In the genomic region with DNA sequence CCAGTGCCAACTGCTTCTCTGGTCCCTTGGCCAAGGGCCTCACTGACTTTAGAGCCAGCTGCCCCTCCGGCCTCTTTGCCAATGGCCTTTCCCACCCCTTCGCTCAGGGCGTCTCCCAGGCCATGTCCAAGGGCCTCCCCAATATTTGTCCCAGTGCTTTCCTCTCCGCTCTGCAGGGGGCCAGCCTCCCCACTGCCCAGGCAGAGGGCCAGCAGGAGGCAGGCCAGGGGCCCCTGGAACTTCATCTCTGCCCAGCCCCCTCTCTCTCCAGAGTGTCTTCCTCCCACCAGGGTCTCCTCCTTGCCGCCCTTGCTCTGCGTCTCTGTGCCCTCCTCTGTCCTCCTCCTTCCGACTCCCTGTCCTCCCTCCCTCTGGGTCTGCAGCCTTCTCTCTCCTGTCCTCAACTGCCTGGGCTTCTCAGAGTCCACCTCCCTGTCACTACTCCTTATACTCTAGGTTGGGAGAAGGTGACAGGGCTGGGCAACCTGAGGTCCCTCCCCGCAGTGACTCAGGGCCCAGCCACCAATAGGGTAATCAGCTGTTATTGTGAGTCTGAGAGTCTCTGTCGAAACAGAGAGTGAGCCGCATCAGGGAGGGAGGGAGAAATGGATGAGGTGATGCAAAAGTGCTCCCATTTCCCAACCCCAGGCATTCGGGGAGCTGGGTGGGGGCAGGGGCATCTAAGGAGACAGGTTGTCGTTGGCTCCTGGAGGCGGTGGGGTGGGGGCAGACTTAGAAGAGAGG, we compare ENCODE assay signal across 1 cellular context.
TF ChIP-seq lines count a peak whose summit lies in the region.

Gene DMKN, minus strand, starts transcription at position 419 of the 744 bp plus-strand sequence. Its CDS starts 174 bp downstream, at position 245.

TF ChIP-seq in HEK293, 187 proteins besides CTCF, POLR2A, EP300 and RAD21 (continued from another document and continues in another):
- TF ChIP-seq, protein P1, sequence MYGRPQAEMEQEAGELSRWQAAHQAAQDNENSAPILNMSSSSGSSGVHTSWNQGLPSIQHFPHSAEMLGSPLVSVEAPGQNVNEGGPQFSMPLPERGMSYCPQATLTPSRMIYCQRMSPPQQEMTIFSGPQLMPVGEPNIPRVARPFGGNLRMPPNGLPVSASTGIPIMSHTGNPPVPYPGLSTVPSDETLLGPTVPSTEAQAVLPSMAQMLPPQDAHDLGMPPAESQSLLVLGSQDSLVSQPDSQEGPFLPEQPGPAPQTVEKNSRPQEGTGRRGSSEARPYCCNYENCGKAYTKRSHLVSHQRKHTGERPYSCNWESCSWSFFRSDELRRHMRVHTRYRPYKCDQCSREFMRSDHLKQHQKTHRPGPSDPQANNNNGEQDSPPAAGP (tag by site-specific recombination; IDR thresholded peaks at IDR 0.05) = peak; percentile 61; the same call in 1 of the 2 replicates
- TF ChIP-seq ZNF785 (tag by site-specific recombination; IDR thresholded peaks at IDR 0.05) (no peak), ZBTB20 (tag by site-specific recombination; IDR thresholded peaks at IDR 0.05) (peak; percentile 42; the same call in 1 of the 2 replicates), ZNF416 (tag by site-specific recombination; IDR thresholded peaks at IDR 0.05) (no peak), EGR2 (tag by site-specific recombination; IDR thresholded peaks at IDR 0.05; ENCODE audit: low read depth) (peak; percentile 66; the same call in 1 of the 2 replicates), ZNF362 (tag by site-specific recombination; IDR thresholded peaks at IDR 0.05) (no peak), ZNF335 (tag by site-specific recombination; conservative IDR thresholded peaks at IDR 0.05) (no peak), ELK4 (IDR thresholded peaks at IDR 0.05; ENCODE audit: borderline replicate concordance, low read depth, low read length) (no peak), GLIS2 (tag by site-specific recombination; IDR thresholded peaks at IDR 0.05) (peak; percentile 59), WT1 (tag by site-specific recombination; IDR thresholded peaks at IDR 0.05) (0 out of 2 replicates have a peak, but pooled peaks have one; percentile 33), ZSCAN30 (tag by site-specific recombination; IDR thresholded peaks at IDR 0.05) (no peak), ZNF148 (tag by site-specific recombination; IDR thresholded peaks at IDR 0.05; ENCODE audit: borderline replicate concordance) (0 out of 2 replicates have a peak, but pooled peaks have one; percentile 48), ZIC2 (tag by site-specific recombination; IDR thresholded peaks at IDR 0.05) (peak; percentile 74), ZNF138 (tag by site-specific recombination; IDR thresholded peaks at IDR 0.05; ENCODE audit: borderline replicate concordance) (no peak), ZNF660 (tag by site-specific recombination; IDR thresholded peaks at IDR 0.05) (no peak), ZNF555 (tag by site-specific recombination; conservative IDR thresholded peaks at IDR 0.05) (no peak), ZNF501 (tag by site-specific recombination; IDR thresholded peaks at IDR 0.05) (no peak), ZNF239 (tag by site-specific recombination; IDR thresholded peaks at IDR 0.05) (no peak), GLIS1 (tag by site-specific recombination; IDR thresholded peaks at IDR 0.05) (peak; percentile 71), ZNF423 (tag by site-specific recombination; IDR thresholded peaks at IDR 0.05) (no peak), ZNF146 (tag by site-specific recombination; IDR thresholded peaks at IDR 0.05) (no peak), ZNF76 (tag by site-specific recombination; IDR thresholded peaks at IDR 0.05; ENCODE audit: borderline replicate concordance, low read depth) (no peak), SP2 (tag by site-specific recombination; IDR thresholded peaks at IDR 0.05) (peak; percentile 46), ZBTB48 (tag by site-specific recombination; IDR thresholded peaks at IDR 0.05) (no peak), KLF9 (tag by site-specific recombination; IDR thresholded peaks at IDR 0.05; ENCODE audit: low read depth) (no peak), ZBTB17 (tag by site-specific recombination; IDR thresholded peaks at IDR 0.05) (peak; percentile 70), ZXDB (tag by site-specific recombination; IDR thresholded peaks at IDR 0.05) (no peak), BCL11A (tag by site-specific recombination; IDR thresholded peaks at IDR 0.05; ENCODE audit: low read depth) (no peak), ZNF473 (tag by site-specific recombination; IDR thresholded peaks at IDR 0.05) (peak; percentile 16; the same call in 1 of the 2 replicates), ZBTB6 (tag by site-specific recombination; IDR thresholded peaks at IDR 0.05) (no peak), ZNF302 (tag by site-specific recombination; IDR thresholded peaks at IDR 0.05; ENCODE audit: low read depth) (no peak), ZNF768 (tag by site-specific recombination; IDR thresholded peaks at IDR 0.05) (no peak)
- TF ChIP-seq, protein P2, sequence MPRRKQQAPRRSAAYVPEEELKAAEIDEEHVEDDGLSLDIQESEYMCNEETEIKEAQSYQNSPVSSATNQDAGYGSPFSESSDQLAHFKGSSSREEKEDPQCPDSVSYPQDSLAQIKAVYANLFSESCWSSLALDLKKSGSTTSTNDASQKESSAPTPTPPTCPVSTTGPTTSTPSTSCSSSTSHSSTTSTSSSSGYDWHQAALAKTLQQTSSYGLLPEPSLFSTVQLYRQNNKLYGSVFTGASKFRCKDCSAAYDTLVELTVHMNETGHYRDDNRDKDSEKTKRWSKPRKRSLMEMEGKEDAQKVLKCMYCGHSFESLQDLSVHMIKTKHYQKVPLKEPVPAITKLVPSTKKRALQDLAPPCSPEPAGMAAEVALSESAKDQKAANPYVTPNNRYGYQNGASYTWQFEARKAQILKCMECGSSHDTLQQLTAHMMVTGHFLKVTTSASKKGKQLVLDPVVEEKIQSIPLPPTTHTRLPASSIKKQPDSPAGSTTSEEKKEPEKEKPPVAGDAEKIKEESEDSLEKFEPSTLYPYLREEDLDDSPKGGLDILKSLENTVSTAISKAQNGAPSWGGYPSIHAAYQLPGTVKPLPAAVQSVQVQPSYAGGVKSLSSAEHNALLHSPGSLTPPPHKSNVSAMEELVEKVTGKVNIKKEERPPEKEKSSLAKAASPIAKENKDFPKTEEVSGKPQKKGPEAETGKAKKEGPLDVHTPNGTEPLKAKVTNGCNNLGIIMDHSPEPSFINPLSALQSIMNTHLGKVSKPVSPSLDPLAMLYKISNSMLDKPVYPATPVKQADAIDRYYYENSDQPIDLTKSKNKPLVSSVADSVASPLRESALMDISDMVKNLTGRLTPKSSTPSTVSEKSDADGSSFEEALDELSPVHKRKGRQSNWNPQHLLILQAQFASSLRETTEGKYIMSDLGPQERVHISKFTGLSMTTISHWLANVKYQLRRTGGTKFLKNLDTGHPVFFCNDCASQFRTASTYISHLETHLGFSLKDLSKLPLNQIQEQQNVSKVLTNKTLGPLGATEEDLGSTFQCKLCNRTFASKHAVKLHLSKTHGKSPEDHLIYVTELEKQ (tag by site-specific recombination; IDR thresholded peaks at IDR 0.05; ENCODE audit: borderline replicate concordance) = no peak; the same call in 1 of the 2 replicates
- TF ChIP-seq, protein P3, sequence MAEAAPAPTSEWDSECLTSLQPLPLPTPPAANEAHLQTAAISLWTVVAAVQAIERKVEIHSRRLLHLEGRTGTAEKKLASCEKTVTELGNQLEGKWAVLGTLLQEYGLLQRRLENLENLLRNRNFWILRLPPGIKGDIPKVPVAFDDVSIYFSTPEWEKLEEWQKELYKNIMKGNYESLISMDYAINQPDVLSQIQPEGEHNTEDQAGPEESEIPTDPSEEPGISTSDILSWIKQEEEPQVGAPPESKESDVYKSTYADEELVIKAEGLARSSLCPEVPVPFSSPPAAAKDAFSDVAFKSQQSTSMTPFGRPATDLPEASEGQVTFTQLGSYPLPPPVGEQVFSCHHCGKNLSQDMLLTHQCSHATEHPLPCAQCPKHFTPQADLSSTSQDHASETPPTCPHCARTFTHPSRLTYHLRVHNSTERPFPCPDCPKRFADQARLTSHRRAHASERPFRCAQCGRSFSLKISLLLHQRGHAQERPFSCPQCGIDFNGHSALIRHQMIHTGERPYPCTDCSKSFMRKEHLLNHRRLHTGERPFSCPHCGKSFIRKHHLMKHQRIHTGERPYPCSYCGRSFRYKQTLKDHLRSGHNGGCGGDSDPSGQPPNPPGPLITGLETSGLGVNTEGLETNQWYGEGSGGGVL (tag by site-specific recombination; IDR thresholded peaks at IDR 0.05) = 0 out of 2 replicates have a peak, but pooled peaks have one; percentile 25
- TF ChIP-seq, protein P4, sequence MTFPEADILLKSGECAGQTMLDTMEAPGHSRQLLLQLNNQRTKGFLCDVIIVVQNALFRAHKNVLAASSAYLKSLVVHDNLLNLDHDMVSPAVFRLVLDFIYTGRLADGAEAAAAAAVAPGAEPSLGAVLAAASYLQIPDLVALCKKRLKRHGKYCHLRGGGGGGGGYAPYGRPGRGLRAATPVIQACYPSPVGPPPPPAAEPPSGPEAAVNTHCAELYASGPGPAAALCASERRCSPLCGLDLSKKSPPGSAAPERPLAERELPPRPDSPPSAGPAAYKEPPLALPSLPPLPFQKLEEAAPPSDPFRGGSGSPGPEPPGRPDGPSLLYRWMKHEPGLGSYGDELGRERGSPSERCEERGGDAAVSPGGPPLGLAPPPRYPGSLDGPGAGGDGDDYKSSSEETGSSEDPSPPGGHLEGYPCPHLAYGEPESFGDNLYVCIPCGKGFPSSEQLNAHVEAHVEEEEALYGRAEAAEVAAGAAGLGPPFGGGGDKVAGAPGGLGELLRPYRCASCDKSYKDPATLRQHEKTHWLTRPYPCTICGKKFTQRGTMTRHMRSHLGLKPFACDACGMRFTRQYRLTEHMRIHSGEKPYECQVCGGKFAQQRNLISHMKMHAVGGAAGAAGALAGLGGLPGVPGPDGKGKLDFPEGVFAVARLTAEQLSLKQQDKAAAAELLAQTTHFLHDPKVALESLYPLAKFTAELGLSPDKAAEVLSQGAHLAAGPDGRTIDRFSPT (tag by site-specific recombination; IDR thresholded peaks at IDR 0.05) = 0 out of 2 replicates have a peak, but pooled peaks have one; percentile 57
- TF ChIP-seq, protein P5, sequence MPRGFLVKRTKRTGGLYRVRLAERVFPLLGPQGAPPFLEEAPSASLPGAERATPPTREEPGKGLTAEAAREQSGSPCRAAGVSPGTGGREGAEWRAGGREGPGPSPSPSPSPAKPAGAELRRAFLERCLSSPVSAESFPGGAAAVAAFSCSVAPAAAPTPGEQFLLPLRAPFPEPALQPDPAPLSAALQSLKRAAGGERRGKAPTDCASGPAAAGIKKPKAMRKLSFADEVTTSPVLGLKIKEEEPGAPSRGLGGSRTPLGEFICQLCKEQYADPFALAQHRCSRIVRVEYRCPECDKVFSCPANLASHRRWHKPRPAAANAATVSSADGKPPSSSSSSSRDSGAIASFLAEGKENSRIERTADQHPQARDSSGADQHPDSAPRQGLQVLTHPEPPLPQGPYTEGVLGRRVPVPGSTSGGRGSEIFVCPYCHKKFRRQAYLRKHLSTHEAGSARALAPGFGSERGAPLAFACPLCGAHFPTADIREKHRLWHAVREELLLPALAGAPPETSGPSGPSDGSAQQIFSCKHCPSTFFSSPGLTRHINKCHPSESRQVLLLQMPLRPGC (tag by site-specific recombination; IDR thresholded peaks at IDR 0.05) = no peak
